ENCODE assay signal across 8 cellular contexts in the genomic region with DNA sequence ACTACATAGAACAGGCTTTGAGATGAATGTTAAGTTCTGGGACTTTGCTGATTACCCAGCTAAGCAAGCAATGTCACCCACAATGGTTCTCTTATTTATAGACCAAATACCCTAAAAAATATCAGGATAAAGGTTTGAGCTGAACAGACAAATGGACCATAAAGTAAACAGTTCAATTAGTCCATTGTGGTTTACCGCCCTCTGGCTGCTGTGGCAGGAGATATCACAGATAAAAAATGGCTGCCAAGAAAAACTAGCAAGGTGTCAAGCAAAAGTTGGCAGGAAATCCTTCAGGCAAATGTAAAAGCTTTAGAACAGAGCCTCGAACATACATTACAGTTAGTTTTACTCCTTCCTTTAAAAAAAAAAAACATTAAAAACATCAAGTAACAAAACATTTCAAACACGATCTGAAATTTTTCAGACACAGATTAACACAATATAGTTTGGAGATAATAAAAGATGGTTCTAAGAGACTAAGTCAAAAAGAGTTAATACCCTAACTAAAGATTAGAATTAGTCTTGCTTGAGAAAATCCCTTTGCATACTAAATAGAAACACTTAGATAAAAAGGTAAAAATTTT. TPM values are rescaled to one million over a fixed set of nuclear protein-coding genes. Genes with fewer than 3 reads are reported as not detected.
DNase-seq lines count a peak whose midpoint lies in the region; FAIRE-seq and TF ChIP-seq lines count a peak whose summit lies in the region.

No MANE protein-coding gene starts in this region.

- peaks cover 29% of the 10 kb centered on the region for H3K4me1 Mint-ChIP-seq in astrocyte (ENCODE audit: low read depth, unreplicated experiment)

- H3K9me3 Mint-ChIP-seq in astrocyte (ENCODE audit: unreplicated experiment), result no peaks in the 10 kb centered on the region

- no peak overlapping the region for H3K4me2 ChIP-seq in astrocyte (ENCODE audit: low read length)

- H3K4me3 Mint-ChIP-seq in astrocyte (ENCODE audit: unreplicated experiment), result no peak overlapping the region

- no peaks in the 10 kb centered on the region for H3K36me3 Mint-ChIP-seq in astrocyte (ENCODE audit: low read depth, unreplicated experiment)

- TF ChIP-seq CTCF in LNCAP (IDR thresholded peaks at IDR 0.05) (peak; percentile 84), astrocyte (IDR thresholded peaks at IDR 0.05; ENCODE audit: insufficient read depth, low read depth, low read length) (peak; percentile 42)

- in situ Hi-C loops in G401 (cut with HindIII; ENCODE audit: low sequenced_read_pairs), result no loop called here

- peak; percentile 37 for FAIRE-seq in astrocyte (lab: Jason Lieb, UNC)

- H4K20me1 ChIP-seq in astrocyte (ENCODE audit: insufficient read depth, low read length), result peaks cover 91% of the 10 kb centered on the region

- no peaks in the 10 kb centered on the region for H3K27me3 ChIP-seq in astrocyte (ENCODE audit: insufficient read depth, low read length)

- no peak overlapping the region for H3K27ac ChIP-seq in astrocyte (ENCODE audit: low read depth, low read length)

- H3K4me1 ChIP-seq in astrocyte (ENCODE audit: insufficient read depth, low read length), result peaks cover 11% of the 10 kb centered on the region

- H3K79me2 ChIP-seq in astrocyte (ENCODE audit: insufficient read depth, low read length), result peaks cover 98% of the 10 kb centered on the region

- H3K27ac Mint-ChIP-seq in astrocyte (ENCODE audit: unreplicated experiment), result peak overlapping the region; percentile 47

- H3K9me3 ChIP-seq in astrocyte (ENCODE audit: insufficient read depth, low read depth, low read length), result no peaks in the 10 kb centered on the region

- no peaks in the 10 kb centered on the region for H3K36me3 ChIP-seq in astrocyte (ENCODE audit: insufficient read depth, low read length)

- DNase-seq in G401 (ENCODE audit: low spot score), result peak; percentile 85
- peak; percentile 35 for DNase-seq in SK-N-DZ (ENCODE audit: low spot score)
- DNase-seq in astrocyte (ENCODE audit: low read depth), result peak; percentile 46
- DNase-seq in hypothalamus (lab: John Stamatoyannopoulos, UW), result peak in 27 of 51 donors; percentile 2 to 71 (median 18)
- peak; percentile 13 to 34 for DNase-seq in stimulated activated CD4-positive, alpha-beta T cell treated with anti-CD3 and anti-CD28 coated beads, Interleukin-1b, Interleukin-23, amount 100 ng/mL, for 4 hours (ENCODE audit: low read depth in 2 of 2)
- DNase-seq in NCI-H1048 (lab: John Stamatoyannopoulos, UW), result no peak
- no peak for DNase-seq in HK-2 (ENCODE audit: unreplicated experiment)

- H3K9ac ChIP-seq in astrocyte (ENCODE audit: low read length), result no peak overlapping the region

- H3K4me3 ChIP-seq in astrocyte (ENCODE audit: insufficient read depth, low read depth, low read length), result no peak overlapping the region

- H3K27me3 Mint-ChIP-seq in astrocyte (ENCODE audit: low read depth, unreplicated experiment), result no peaks in the 10 kb centered on the region

- H2AFZ ChIP-seq in astrocyte (ENCODE audit: low read depth, low read length), result no peak overlapping the region

RNA-seq across cellular contexts. Expression of a gene that starts 41.3 kb away (rescaled TPM):
- 40.7 and 62.6 TPM in 2 replicates for total RNA-seq in G401 (2014; rRNA removed; shearing (Covaris generic))
- polyA plus RNA-seq in SK-N-DZ (2014; cell fraction: cytosol; rRNA removed), result 15.1 and 23.1 TPM in 2 replicates
- polyA plus RNA-seq in SK-N-DZ (2014; cell fraction: nucleus; rRNA removed), result 12.0 and 24.7 TPM in 2 replicates
- 139 and 153 TPM in 2 replicates for total RNA-seq in astrocyte

Comparison
In these comparisons a context has a peak if more than half of its experiments do, and no peak if none do; other contexts are left out.
1. DNase-seq: peak in G401 (single experiment), SK-N-DZ (single experiment), astrocyte (single experiment), hypothalamus (27 of 51) and stimulated activated CD4-positive, alpha-beta T cell treated with anti-CD3 and anti-CD28 coated beads, Interleukin-1b, Interleukin-23, amount 100 ng/mL, for 4 hours (2 of 2); none in NCI-H1048 (single experiment) and HK-2 (single experiment).